In genomic region chr20:43124261-43124660, GRCh38 we compare ENCODE assay signal across 26 cellular contexts.
"Had no signal": no experiment of that assay in that cellular context is flagged by ENCODE, and none has a peak within 500 bp of the region (broad histone marks: within the 10 kb centered on the region; RNA-seq: fewer than 3 reads in every experiment).

No MANE protein-coding gene starts in this region.

- DNase-seq: activated B cell treated with CpG ODN at 0.5 μM for 24 hours; activated CD4-positive, alpha-beta T cell treated with anti-CD3 and anti-CD28 coated beads for 48 hours; activated CD4-positive, alpha-beta T cell treated with anti-CD3 and anti-CD28 coated beads, Interleukin-2, amount 50 U/mL, for 1 hour; activated CD4-positive, alpha-beta T cell treated with anti-CD3 and anti-CD28 coated beads, Interleukin-2, amount 50 U/mL, for 48 hours; activated CD8-positive, alpha-beta memory T cell treated with anti-CD3 and anti-CD28 coated beads for 24 hours; activated CD8-positive, alpha-beta T cell treated with anti-CD3 and anti-CD28 coated beads for 36 hours; activated effector memory CD4-positive, alpha-beta T cell treated with Interleukin-2 at 50 U/mL for 16 hours; activated gamma-delta T cell treated with Interleukin-2 at 50 U/mL for 16 hours; activated naive CD4-positive, alpha-beta T cell treated with anti-CD3 and anti-CD28 coated beads, Interleukin-2, amount 50 U/mL, for 16 hours; activated naive CD4-positive, alpha-beta T cell treated with Interleukin-2 at 50 U/mL for 16 hours; activated T-cell treated with anti-CD3 and anti-CD28 coated beads, Interleukin-2, amount 50 U/mL, for 4 hours; amniotic stem cell; brain microvascular endothelial cell; colonic mucosa; effector memory CD4-positive, alpha-beta T cell; endodermal cell; foreskin fibroblast; glutamatergic neuron; heart left ventricle; T-helper 1 cell; T-helper 17 cell; T1000; WERI-Rb-1 had no signal

- H3K9me3 ChIP-seq: colonic mucosa, heart left ventricle had no signal

- H3K27ac ChIP-seq: brain microvascular endothelial cell, colonic mucosa, heart left ventricle, WERI-Rb-1 had no signal

- H3K27me3 ChIP-seq: brain microvascular endothelial cell, colonic mucosa had no signal

- H3K4me1 ChIP-seq: colonic mucosa, heart left ventricle had no signal

- ATAC-seq: activated CD4-positive, CD25-positive, alpha-beta regulatory T cell treated with anti-CD3 and anti-CD28 coated beads, Interleukin-2, amount 50 U/mL, for 24 hours; activated CD8-positive, alpha-beta T cell treated with anti-CD3 and anti-CD28 coated beads for 36 hours; activated T-cell treated with anti-CD3 and anti-CD28 coated beads, Interleukin-2, amount 50 U/mL, for 4 hours; activated T-helper 17 cell treated with anti-CD3 and anti-CD28 coated beads, Interleukin-2, amount 50 U/mL, for 72 hours; esophagus mucosa; heart left ventricle; T-helper 17 cell had no signal

- H3K36me3 ChIP-seq: brain microvascular endothelial cell, colonic mucosa, heart left ventricle, WERI-Rb-1 had no signal

- H3K4me3 ChIP-seq: colonic mucosa, heart left ventricle had no signal
